Comparison of ENCODE assay signal across 1 cellular context in genomic region chr15:90718232-90718631, GRCh38.
TF ChIP-seq lines count a peak whose summit lies in the region.

No MANE protein-coding gene starts in this region.

TF ChIP-seq in HEK293, 187 proteins besides CTCF, POLR2A, EP300 and RAD21 (continued from another document):
- TF ChIP-seq PRDM2 (tag by site-specific recombination; IDR thresholded peaks at IDR 0.05; ENCODE audit: borderline replicate concordance) (no peak), ZNF549 (tag by site-specific recombination; IDR thresholded peaks at IDR 0.05) (no peak), ZNF157 (tag by site-specific recombination; IDR thresholded peaks at IDR 0.05) (no peak), YY2 (tag by site-specific recombination; IDR thresholded peaks at IDR 0.05) (no peak), ZNF19 (tag by site-specific recombination; IDR thresholded peaks at IDR 0.05; ENCODE audit: low read depth) (no peak), SALL2 (tag by site-specific recombination; IDR thresholded peaks at IDR 0.05; ENCODE audit: borderline replicate concordance) (no peak), ZNF488 (tag by site-specific recombination; IDR thresholded peaks at IDR 0.05) (no peak), ZNF830 (tag by site-specific recombination; IDR thresholded peaks at IDR 0.05; ENCODE audit: low read depth) (no peak), SP3 (tag by site-specific recombination; IDR thresholded peaks at IDR 0.05) (no peak), KLF10 (tag by site-specific recombination; IDR thresholded peaks at IDR 0.05) (no peak), ZBTB44 (tag by site-specific recombination; IDR thresholded peaks at IDR 0.05) (no peak), ZEB2 (tag by site-specific recombination; IDR thresholded peaks at IDR 0.05) (no peak), ZNF596 (tag by site-specific recombination; IDR thresholded peaks at IDR 0.05) (no peak), ZNF148 (tag by site-specific recombination; IDR thresholded peaks at IDR 0.05; ENCODE audit: borderline replicate concordance) (no peak), ZSCAN16 (tag by site-specific recombination; IDR thresholded peaks at IDR 0.05) (no peak), ZNF324 (tag by site-specific recombination; IDR thresholded peaks at IDR 0.05) (no peak)
